Comparison of ENCODE assay signal across 1 cellular context in the genomic region with DNA sequence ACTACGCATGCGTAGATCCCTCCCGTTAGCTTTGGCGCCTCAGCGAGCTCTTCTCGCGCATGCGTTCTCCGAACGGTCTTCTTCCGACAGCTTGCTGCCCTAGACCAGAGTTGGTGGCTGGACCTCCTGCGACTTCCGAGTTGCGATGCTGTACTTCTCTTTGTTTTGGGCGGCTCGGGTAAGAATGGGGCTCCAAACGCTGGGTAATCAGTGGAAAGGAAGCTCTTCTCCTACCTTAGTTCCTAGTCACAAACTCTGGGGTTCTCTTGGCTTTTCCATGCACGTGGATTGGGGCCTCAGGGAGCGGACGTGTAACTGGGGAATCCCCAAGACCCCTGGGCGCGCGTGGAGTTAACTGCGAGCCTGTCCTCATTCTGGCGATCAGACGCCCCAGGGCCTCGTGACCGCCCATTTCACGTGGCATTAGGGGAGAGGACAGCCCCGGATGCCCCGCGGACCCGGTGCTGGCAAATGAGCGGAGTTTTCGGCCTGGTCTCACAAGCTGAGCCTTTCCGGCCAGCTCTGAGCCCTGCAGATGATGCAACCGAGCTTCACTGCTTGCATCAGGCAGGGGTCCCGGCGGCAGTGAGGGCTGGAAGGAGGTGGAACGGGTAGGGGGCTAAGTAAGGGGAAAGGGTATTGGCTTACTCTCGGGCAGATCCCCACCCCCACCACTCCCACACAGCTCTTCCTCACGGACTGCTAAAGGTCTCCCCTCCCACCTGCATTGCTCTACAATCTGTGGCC.
A peak's percentile ranks its signal among the peaks of the same experiment; 100 is the strongest.
TF ChIP-seq lines count a peak whose summit lies in the region.

TSS of gene SHMT2 (plus strand) at position 78 of the 747 bp plus-strand sequence. CDS start at position 146, 68 bp downstream.

TF ChIP-seq in GM12878, 131 proteins besides CTCF, POLR2A, EP300 and RAD21 (continued from another document):
- peak; percentile 42 for TF ChIP-seq SMAD1 (IDR thresholded peaks at IDR 0.05; ENCODE audit: low read depth, partially characterized antibody)
- peak; percentile 53; the same call in 1 of the 2 replicates for TF ChIP-seq HDGF (IDR thresholded peaks at IDR 0.05)
- peak; percentile 36 for TF ChIP-seq USF2 (IDR thresholded peaks at IDR 0.05; ENCODE audit: borderline replicate concordance, low read depth, low read length)
- TF ChIP-seq, protein P1, sequence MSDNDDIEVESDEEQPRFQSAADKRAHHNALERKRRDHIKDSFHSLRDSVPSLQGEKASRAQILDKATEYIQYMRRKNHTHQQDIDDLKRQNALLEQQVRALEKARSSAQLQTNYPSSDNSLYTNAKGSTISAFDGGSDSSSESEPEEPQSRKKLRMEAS (IDR thresholded peaks at IDR 0.05; ENCODE audit: low read depth, low read length): no peak; the same call in 1 of the 2 replicates
- peak; percentile 72 for TF ChIP-seq MXI1 (IDR thresholded peaks at IDR 0.05; ENCODE audit: low read depth, low read length)
- peak; percentile 12; the same call in 1 of the 2 replicates for TF ChIP-seq MTA2 (IDR thresholded peaks at IDR 0.05; ENCODE audit: low read depth)
- TF ChIP-seq NBN (IDR thresholded peaks at IDR 0.05): peak; percentile 73
- TF ChIP-seq, protein P2, sequence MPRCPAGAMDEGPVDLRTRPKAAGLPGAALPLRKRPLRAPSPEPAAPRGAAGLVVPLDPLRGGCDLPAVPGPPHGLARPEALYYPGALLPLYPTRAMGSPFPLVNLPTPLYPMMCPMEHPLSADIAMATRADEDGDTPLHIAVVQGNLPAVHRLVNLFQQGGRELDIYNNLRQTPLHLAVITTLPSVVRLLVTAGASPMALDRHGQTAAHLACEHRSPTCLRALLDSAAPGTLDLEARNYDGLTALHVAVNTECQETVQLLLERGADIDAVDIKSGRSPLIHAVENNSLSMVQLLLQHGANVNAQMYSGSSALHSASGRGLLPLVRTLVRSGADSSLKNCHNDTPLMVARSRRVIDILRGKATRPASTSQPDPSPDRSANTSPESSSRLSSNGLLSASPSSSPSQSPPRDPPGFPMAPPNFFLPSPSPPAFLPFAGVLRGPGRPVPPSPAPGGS (IDR thresholded peaks at IDR 0.05; ENCODE audit: borderline replicate concordance, insufficient read depth, low read depth, low read length, poor library complexity, severe bottlenecking): no peak
- peak; percentile 78 for TF ChIP-seq POLR2AphosphoS5 (IDR thresholded peaks at IDR 0.05; ENCODE audit: low read length)
- TF ChIP-seq, protein P3, sequence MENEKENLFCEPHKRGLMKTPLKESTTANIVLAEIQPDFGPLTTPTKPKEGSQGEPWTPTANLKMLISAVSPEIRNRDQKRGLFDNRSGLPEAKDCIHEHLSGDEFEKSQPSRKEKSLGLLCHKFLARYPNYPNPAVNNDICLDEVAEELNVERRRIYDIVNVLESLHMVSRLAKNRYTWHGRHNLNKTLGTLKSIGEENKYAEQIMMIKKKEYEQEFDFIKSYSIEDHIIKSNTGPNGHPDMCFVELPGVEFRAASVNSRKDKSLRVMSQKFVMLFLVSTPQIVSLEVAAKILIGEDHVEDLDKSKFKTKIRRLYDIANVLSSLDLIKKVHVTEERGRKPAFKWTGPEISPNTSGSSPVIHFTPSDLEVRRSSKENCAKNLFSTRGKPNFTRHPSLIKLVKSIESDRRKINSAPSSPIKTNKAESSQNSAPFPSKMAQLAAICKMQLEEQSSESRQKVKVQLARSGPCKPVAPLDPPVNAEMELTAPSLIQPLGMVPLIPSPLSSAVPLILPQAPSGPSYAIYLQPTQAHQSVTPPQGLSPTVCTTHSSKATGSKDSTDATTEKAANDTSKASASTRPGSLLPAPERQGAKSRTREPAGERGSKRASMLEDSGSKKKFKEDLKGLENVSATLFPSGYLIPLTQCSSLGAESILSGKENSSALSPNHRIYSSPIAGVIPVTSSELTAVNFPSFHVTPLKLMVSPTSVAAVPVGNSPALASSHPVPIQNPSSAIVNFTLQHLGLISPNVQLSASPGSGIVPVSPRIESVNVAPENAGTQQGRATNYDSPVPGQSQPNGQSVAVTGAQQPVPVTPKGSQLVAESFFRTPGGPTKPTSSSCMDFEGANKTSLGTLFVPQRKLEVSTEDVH (IDR thresholded peaks at IDR 0.05; ENCODE audit: low read depth, partially characterized antibody): no peak
- TF ChIP-seq KLF5 (IDR thresholded peaks at IDR 0.05; ENCODE audit: partially characterized antibody): peak; percentile 23
- TF ChIP-seq ESRRA (IDR thresholded peaks at IDR 0.05; ENCODE audit: low read length): no peak
- peak; percentile 21; the same call in 1 of the 2 replicates for TF ChIP-seq CHD2 (IDR thresholded peaks at IDR 0.05; ENCODE audit: borderline replicate concordance, low read depth, low read length)
- no peak for TF ChIP-seq SUPT20H (IDR thresholded peaks at IDR 0.05; ENCODE audit: borderline replicate concordance, control insufficient read depth, low read depth, low read length)
- TF ChIP-seq TCF12 (IDR thresholded peaks at IDR 0.05; ENCODE audit: low read depth, low read length): no peak
- TF ChIP-seq CHD1 (IDR thresholded peaks at IDR 0.05; ENCODE audit: low read depth, low read length): 0 out of 2 replicates have a peak, but pooled peaks have one; percentile 72
- TF ChIP-seq MEF2B (IDR thresholded peaks at IDR 0.05; ENCODE audit: partially characterized antibody, poor library complexity, severe bottlenecking): peak; percentile 28
- TF ChIP-seq RUNX3 (IDR thresholded peaks at IDR 0.05; ENCODE audit: low read length): no peak
- TF ChIP-seq PKNOX1 (IDR thresholded peaks at IDR 0.05): peak; percentile 17; the same call in 1 of the 2 replicates
- TF ChIP-seq NRF1 (conservative IDR thresholded peaks at IDR 0.05; ENCODE audit: low read depth, low read length): peak; percentile 95
